ENCODE assay signal across 8 cellular contexts in the genomic region with DNA sequence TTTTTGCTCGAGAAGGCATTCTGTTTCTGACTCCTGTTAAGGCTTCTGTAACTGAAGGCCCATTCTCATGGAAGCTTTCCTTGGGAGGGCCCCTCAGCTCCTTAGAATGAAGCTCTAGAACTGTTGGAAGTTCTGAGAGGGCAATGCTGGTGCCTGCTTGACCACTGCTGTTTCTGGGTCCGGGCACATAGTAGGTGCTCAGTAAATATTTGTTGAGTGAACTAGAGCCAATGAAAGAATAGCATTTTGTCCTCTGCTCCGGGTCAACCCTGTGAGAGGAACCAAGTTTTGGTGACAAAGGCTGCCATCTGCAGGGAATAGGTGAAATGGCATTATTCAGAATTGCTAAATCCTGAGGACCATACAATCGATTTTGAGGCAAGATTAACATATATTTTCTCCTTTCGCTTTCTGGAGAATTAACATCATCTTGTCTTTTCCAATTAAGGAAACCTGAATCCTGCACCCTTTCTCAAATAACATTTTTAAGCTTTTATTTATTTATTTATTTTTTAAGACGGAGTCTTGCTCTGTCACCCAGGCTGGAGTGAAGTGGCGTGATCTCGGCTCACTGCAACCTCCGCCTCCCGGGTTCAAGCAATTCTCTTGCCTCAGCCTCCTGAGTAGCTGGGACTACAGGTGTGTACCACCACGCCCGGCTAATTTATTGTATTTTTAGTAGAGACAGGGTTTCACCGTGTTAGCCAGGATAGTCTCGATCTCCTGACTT. TPM values are rescaled to one million over a fixed set of nuclear protein-coding genes. Genes with fewer than 3 reads are reported as not detected.
DNase-seq lines count a peak whose midpoint lies in the region; ATAC-seq and TF ChIP-seq lines count a peak whose summit lies in the region.
"Not testable (repeated sequence)": the region's sequence is repeated elsewhere in the genome, so short reads cannot be mapped to it uniquely, and the experiment has no call there.

No MANE protein-coding gene starts in this region.

- not testable (repeated sequence) for H3K4ac ChIP-seq in mesendoderm (ENCODE audit: low read depth, low read length)

- H3K23ac ChIP-seq in mesendoderm (ENCODE audit: low read length) = not testable (repeated sequence)

- not testable (repeated sequence) for H3K18ac ChIP-seq in mesendoderm (ENCODE audit: low read length)

- not testable (repeated sequence) for H3K4me1 Mint-ChIP-seq in Calu3 (ENCODE audit: low read depth, unreplicated experiment)
- peaks cover 14% of the 10 kb centered on the region for H3K4me1 Mint-ChIP-seq in T-helper 1 cell treated with Interleukin-12 subunit alpha and Interleukin-12 subunit beta and Interleukin-4 antibody, amounts not matched to agents 30 μg/mL and 1 μg/mL, for 36 hours (ENCODE audit: low read depth)
- H3K4me1 Mint-ChIP-seq in activated naive CD8-positive, alpha-beta T cell treated with anti-CD3 and anti-CD28 coated beads, Interleukin-2, amount 10 ng/mL, durations not matched to agents 7 days and 5 days = peaks cover 13% of the 10 kb centered on the region

- CTCF ChIA-PET in Calu3 (lab: Charles Lee) = interaction anchor here (0.6 to 3.5 kb wide), 10 partner anchors 12 to 504 kb away, joined by 3 to 22 read pairs (median 4); a partner anchor contains a TSS

- not testable (repeated sequence) for H4K8ac ChIP-seq in mesendoderm (ENCODE audit: low read depth, low read length)

- not testable (repeated sequence) for H3K27me3 Mint-ChIP-seq in Calu3 (ENCODE audit: unreplicated experiment); T-helper 1 cell treated with Interleukin-12 subunit alpha and Interleukin-12 subunit beta and Interleukin-4 antibody, amounts not matched to agents 30 μg/mL and 1 μg/mL, for 36 hours (ENCODE audit: low read depth); activated naive CD8-positive, alpha-beta T cell treated with anti-CD3 and anti-CD28 coated beads, Interleukin-2, amount 10 ng/mL, durations not matched to agents 7 days and 5 days

- POLR2A ChIA-PET in activated naive CD8-positive, alpha-beta T cell treated with anti-CD3 and anti-CD28 coated beads, Interleukin-2, amount 10 ng/mL, durations not matched to agents 7 days and 5 days (lab: Charles Lee) = interaction anchor here (2.4 to 5.2 kb wide), 4 partner anchors 12 to 152 kb away, joined by 8 to 34 read pairs (median 16); a partner anchor contains a TSS

- not testable (repeated sequence) for H3K36me3 Mint-ChIP-seq in Calu3 (ENCODE audit: insufficient read depth, unreplicated experiment); T-helper 1 cell treated with Interleukin-12 subunit alpha and Interleukin-12 subunit beta and Interleukin-4 antibody, amounts not matched to agents 30 μg/mL and 1 μg/mL, for 36 hours (ENCODE audit: low read depth); activated naive CD8-positive, alpha-beta T cell treated with anti-CD3 and anti-CD28 coated beads, Interleukin-2, amount 10 ng/mL, durations not matched to agents 7 days and 5 days

- H3K27ac ChIP-seq in mesendoderm (ENCODE audit: low read depth, low read length) = not testable (repeated sequence)

- H3K79me1 ChIP-seq in mesendoderm (ENCODE audit: low read length) = not testable (repeated sequence)

- not testable (repeated sequence) for H2BK15ac ChIP-seq in mesendoderm (replicated peaks; ENCODE audit: low read depth)

- H3K4me3 ChIP-seq in mesendoderm (ENCODE audit: low read length) = not testable (repeated sequence)

- not testable (repeated sequence) for H3K9me3 Mint-ChIP-seq in Calu3 (ENCODE audit: low read depth, unreplicated experiment); T-helper 1 cell treated with Interleukin-12 subunit alpha and Interleukin-12 subunit beta and Interleukin-4 antibody, amounts not matched to agents 30 μg/mL and 1 μg/mL, for 36 hours; activated naive CD8-positive, alpha-beta T cell treated with anti-CD3 and anti-CD28 coated beads, Interleukin-2, amount 10 ng/mL, durations not matched to agents 7 days and 5 days

- H3K4me2 ChIP-seq in mesendoderm (ENCODE audit: low read length) = not testable (repeated sequence)

- H3K27me3 ChIP-seq in mesendoderm (ENCODE audit: insufficient read depth, low read length, poor library complexity) = not testable (repeated sequence)

- H3K79me2 ChIP-seq in mesendoderm (ENCODE audit: control insufficient read depth, insufficient read depth, low read length) = not testable (repeated sequence)

- not testable (repeated sequence) for H2AK5ac ChIP-seq in mesendoderm (ENCODE audit: low read length)

- peak; percentile 41 for ATAC-seq in HG03097 (IDR thresholded peaks at IDR 0.05; ENCODE audit: low FRiP score, unreplicated experiment)
- peak; percentile 67 for ATAC-seq in activated naive CD8-positive, alpha-beta T cell treated with anti-CD3 and anti-CD28 coated beads, Interleukin-2, amount 10 ng/mL, durations not matched to agents 7 days and 5 days (ENCODE audit: low read depth)
- peak; percentile 75 for ATAC-seq in stimulated activated naive CD8-positive, alpha-beta T cell treated with anti-CD3 and anti-CD28 coated beads, Interleukin-15, Interleukin-2, amounts not matched to agents 100 U/mL and 50 U/mL, for 24 hours

- BruUV-seq in Calu3 (replicated peaks; lab: Mats Ljungman, UMichigan) = not testable (repeated sequence)

- no CpG with 5 or more reads among the region's 14 CpGs for WGBS in mesendoderm (ENCODE audit: extremely low coverage, insufficient coverage, low lambda C conversion rate)

- DNase-seq in Calu3 = peak; percentile 47
- peak; percentile 47 for DNase-seq in NCI-H2196 treated with DMSO at 0.1 percent for 48 hours (lab: John Stamatoyannopoulos, UW; ENCODE audit: unreplicated experiment)
- DNase-seq in activated naive CD8-positive, alpha-beta T cell treated with anti-CD3 and anti-CD28 coated beads, Interleukin-2, amount 10 ng/mL, durations not matched to agents 7 days and 5 days = peak; percentile 38
- DNase-seq in fibroblast of peridontal ligament (ENCODE audit: extremely low read depth) = peak; percentile 67
- DNase-seq in mesendoderm = peak; percentile 78
- not testable (repeated sequence) for DNase-seq in stimulated activated naive CD8-positive, alpha-beta T cell treated with anti-CD3 and anti-CD28 coated beads, Interleukin-15, Interleukin-2, amounts not matched to agents 100 U/mL and 50 U/mL, for 24 hours

- not testable (repeated sequence) for H2BK5ac ChIP-seq in mesendoderm (ENCODE audit: low read length)

- not testable (repeated sequence) for H3K27ac Mint-ChIP-seq in Calu3 (ENCODE audit: unreplicated experiment); activated naive CD8-positive, alpha-beta T cell treated with anti-CD3 and anti-CD28 coated beads, Interleukin-2, amount 10 ng/mL, durations not matched to agents 7 days and 5 days
- peak overlapping the region; percentile 45 for H3K27ac Mint-ChIP-seq in T-helper 1 cell treated with Interleukin-12 subunit alpha and Interleukin-12 subunit beta and Interleukin-4 antibody, amounts not matched to agents 30 μg/mL and 1 μg/mL, for 36 hours

- not testable (repeated sequence) for H4K5ac ChIP-seq in mesendoderm (ENCODE audit: low read length)

- H3K9ac ChIP-seq in mesendoderm (ENCODE audit: low read length) = not testable (repeated sequence)

- intact Hi-C loops in Calu3 (cut with micrococcal nuclease; ENCODE audit: unreplicated experiment) = loop anchor here (1.0 to 5.0 kb wide), 3 partner anchors 133 to 500 kb away; a partner anchor contains a TSS

- not testable (repeated sequence) for H3K56ac ChIP-seq in mesendoderm (ENCODE audit: low read length)

- not testable (repeated sequence) for H2BK120ac ChIP-seq in mesendoderm (ENCODE audit: low read depth, low read length)

- not testable (repeated sequence) for H3K4me3 Mint-ChIP-seq in Calu3 (ENCODE audit: low read depth, unreplicated experiment); T-helper 1 cell treated with Interleukin-12 subunit alpha and Interleukin-12 subunit beta and Interleukin-4 antibody, amounts not matched to agents 30 μg/mL and 1 μg/mL, for 36 hours; activated naive CD8-positive, alpha-beta T cell treated with anti-CD3 and anti-CD28 coated beads, Interleukin-2, amount 10 ng/mL, durations not matched to agents 7 days and 5 days

- TF ChIP-seq CTCF in Calu3 (IDR thresholded peaks at IDR 0.05; ENCODE audit: unreplicated experiment) = peak; percentile 60

- not testable (repeated sequence) for H3K4me1 ChIP-seq in mesendoderm (ENCODE audit: control insufficient read depth, low read depth, low read length)

- not testable (repeated sequence) for H3K36me3 ChIP-seq in mesendoderm (ENCODE audit: control insufficient read depth, insufficient read depth, low read length)

RNA-seq across cellular contexts. Expression of a gene that starts 11.7 kb away (rescaled TPM):
- 41.0 and 41.8 TPM in 2 replicates for total RNA-seq in Calu3 (2022)
- total RNA-seq in activated naive CD8-positive, alpha-beta T cell treated with anti-CD3 and anti-CD28 coated beads, Interleukin-2, amount 10 ng/mL, durations not matched to agents 7 days and 5 days = 10 to 100 TPM; 10.1 to 10.3 TPM
- 11.7 TPM for polyA plus RNA-seq in mesendoderm (2013, experiment 1 of 2)
- polyA plus RNA-seq in mesendoderm (2013, experiment 2 of 2) = 12.2 TPM

RNA-seq across cellular contexts. Expression of a gene that starts 19.1 kb away (rescaled TPM):
- 26.0 and 27.8 TPM in 2 replicates for total RNA-seq in Calu3 (2022)
- total RNA-seq in activated naive CD8-positive, alpha-beta T cell treated with anti-CD3 and anti-CD28 coated beads, Interleukin-2, amount 10 ng/mL, durations not matched to agents 7 days and 5 days = 10 to 100 TPM; 28.3 to 30.0 TPM
- 13.6 TPM for polyA plus RNA-seq in mesendoderm (2013, experiment 1 of 2)
- 13.6 TPM for polyA plus RNA-seq in mesendoderm (2013, experiment 2 of 2)
